ENCODE assay signal across 8 cellular contexts in genomic region chr17:76501018-76501826, GRCh38. TPM values are rescaled to one million over a fixed set of nuclear protein-coding genes. Genes with fewer than 3 reads are reported as not detected.
DNase-seq lines count a peak whose midpoint lies in the region; ATAC-seq, FAIRE-seq and TF ChIP-seq lines count a peak whose summit lies in the region.

Gene RHBDF2 (minus strand): TSS chr17:76501423. CDS start chr17:76481524, 19,899 bp downstream.

- H3K9me3 ChIP-seq in right atrium auricular region = no peaks in the 10 kb centered on the region
- H3K9me3 ChIP-seq in aorta (ENCODE audit: control insufficient read depth, low read length) = no peaks in the 10 kb centered on the region

- TF ChIP-seq POLR2A in GM12891 (IDR thresholded peaks at IDR 0.05; ENCODE audit: low read depth, low read length) = 0 out of 2 replicates have a peak, but pooled peaks have one; percentile 33

- H3K27me3 ChIP-seq in right atrium auricular region = no peaks in the 10 kb centered on the region
- no peaks in the 10 kb centered on the region for H3K27me3 ChIP-seq in aorta (ENCODE audit: control insufficient read depth in 1 of 2, insufficient read depth in 2 of 2, low read length in 1 of 2)

- no peak for TF ChIP-seq CTCF in right atrium auricular region (IDR thresholded peaks at IDR 0.05)

- H3K36me3 ChIP-seq in right atrium auricular region (no peaks in the 10 kb centered on the region), aorta (ENCODE audit: control insufficient read depth in 1 of 2, insufficient read depth in 2 of 2, low read length in 1 of 2) (no peaks in the 10 kb centered on the region)

- WGBS in aorta, 2 donors = 2% methylated on average over 51 to 72 of the region's 72 CpGs

- peaks cover 0 to 55% of the 10 kb centered on the region in 2 donors for H3K4me1 ChIP-seq in right atrium auricular region
- peaks cover 0 to 1% of the 10 kb centered on the region in 2 donors for H3K4me1 ChIP-seq in aorta (ENCODE audit: control insufficient read depth in 1 of 2, insufficient read depth in 2 of 2, low read length in 2 of 2)

- H3K27ac ChIP-seq in right atrium auricular region (peak within 1 kb of the TSS; percentile 90 to 94), aorta (ENCODE audit: low read depth in 1 of 2, low read length in 2 of 2) (peak within 1 kb of the TSS in 1 of 2 donors; percentile 7)

- FAIRE-seq in GM12891 (lab: Jason Lieb, UNC) = peak; percentile 67

- ATAC-seq in HG02759 (IDR thresholded peaks at IDR 0.05; ENCODE audit: unreplicated experiment) = peak; percentile 68
- peak; percentile 91 for ATAC-seq in aorta (ENCODE audit: low FRiP score)

- H3K4me3 ChIP-seq in right atrium auricular region (peak within 1 kb of the TSS; percentile 59 to 78), aorta (ENCODE audit: low read length in 2 of 2) (peak within 1 kb of the TSS in 1 of 2 donors; percentile 29)

- DNase-seq in GM12891 (ENCODE audit: insufficient read length, low spot score) (peak; percentile 94), NCI-H146 treated with DMSO at 0.1 percent for 48 hours (lab: John Stamatoyannopoulos, UW; ENCODE audit: unreplicated experiment) (peak; percentile 60), T-helper 22 cell (ENCODE audit: low read depth) (peak; percentile 85), anterior cingulate cortex (lab: John Stamatoyannopoulos, UW) (peak in 52 of 58 donors; percentile 26 to 79 (median 65)), right atrium auricular region (ENCODE audit: low spot score) (peak; percentile 91), renal cortical epithelial cell (ENCODE audit: low read depth) (peak; percentile 56), aorta (peak; percentile 94 to 96)

- intact Hi-C loops in aorta (cut with DNase I) = loop anchor here (2.0 to 10.0 kb wide), 2 partner anchors 92 to 196 kb away; partner anchors contain the start of gene QRICH2 (in 1 of the 2)

TF ChIP-seq in GM12891, 5 proteins besides CTCF, POLR2A, EP300 and RAD21:
- no peak for TF ChIP-seq POU2F2 (IDR thresholded peaks at IDR 0.05; ENCODE audit: low read depth, low read length)
- TF ChIP-seq SPI1 (IDR thresholded peaks at IDR 0.05; ENCODE audit: low read depth, low read length) = no peak
- peak; percentile 33; the same call in 1 of the 2 replicates for TF ChIP-seq POLR2AphosphoS5 (IDR thresholded peaks at IDR 0.05; ENCODE audit: low read depth, low read length)
- no peak; the same call in 1 of the 2 replicates for TF ChIP-seq TAF1 (IDR thresholded peaks at IDR 0.05; ENCODE audit: low read depth, low read length)
- peak; percentile 52 for TF ChIP-seq PAX5 (IDR thresholded peaks at IDR 0.05; ENCODE audit: insufficient read depth, low read length, severe bottlenecking)

RNA-seq across cellular contexts. Expression of gene RHBDF2, which starts in this region (rescaled TPM):
- 11.8 TPM for polyA plus RNA-seq in GM12891 (2012; ENCODE audit: low read depth, missing spikeins)
- total RNA-seq in right atrium auricular region = 10 to 100 TPM; 13.6 to 14.8 TPM
- 30.0 and 40.1 TPM in 2 replicates for total RNA-seq in renal cortical epithelial cell
- 10 to 100 TPM; 30.9 to 45.0 TPM for total RNA-seq in aorta
- polyA plus RNA-seq in aorta = 10 to 100 TPM in 1 of 2 donors, 1 to 10 TPM in 1; 2.6 to 11.0 TPM
